17 cellular contexts compared by ENCODE assay signal in genomic region chr1:223344491-223344890, GRCh38. TPM values are rescaled to one million over a fixed set of nuclear protein-coding genes. Genes with fewer than 3 reads are reported as not detected.
A peak's percentile ranks its signal among the peaks of the same experiment; 100 is the strongest.
DNase-seq lines count a peak whose midpoint lies in the region; ATAC-seq and TF ChIP-seq lines count a peak whose summit lies in the region.
"Had no signal": no experiment of that assay in that cellular context is flagged by ENCODE, and none has a peak within 500 bp of the region (broad histone marks: within the 10 kb centered on the region; RNA-seq: fewer than 3 reads in every experiment).

No MANE protein-coding gene starts in this region.

- intact Hi-C loops in left ventricle myocardium superior (cut with micrococcal nuclease) (no loop called here), sciatic nerve (cut with DNase I) (no loop called here)

- no peaks in the 10 kb centered on the region for H3K4me1 Mint-ChIP-seq in activated naive CD8-positive, alpha-beta T cell treated with anti-CD3 and anti-CD28 coated beads, Interleukin-2, amount 50 U/mL, for 24 hours

- no peak for TF ChIP-seq CTCF in omental fat pad (IDR thresholded peaks at IDR 0.05)

- no peaks in the 10 kb centered on the region for H3K9me3 Mint-ChIP-seq in activated naive CD8-positive, alpha-beta T cell treated with anti-CD3 and anti-CD28 coated beads, Interleukin-2, amount 50 U/mL, for 24 hours
- H3K9me3 Mint-ChIP-seq: CD8-positive, alpha-beta T cell had no signal

- peak; percentile 51 for DNase-seq in G401 (ENCODE audit: low spot score)
- peak; percentile 41 for DNase-seq in cerebellar cortex (ENCODE audit: low spot score)
- DNase-seq in left ventricle myocardium superior: no peak
- no peak for DNase-seq in sciatic nerve (ENCODE audit: low spot score)
- DNase-seq in activated naive CD8-positive, alpha-beta T cell treated with anti-CD3 and anti-CD28 coated beads, Interleukin-2, amount 50 U/mL, for 24 hours: no peak
- DNase-seq in omental fat pad (ENCODE audit: low spot score): no peak
- DNase-seq in anterior cingulate cortex (lab: John Stamatoyannopoulos, UW): no peak
- DNase-seq: Calu3; CD8-positive, alpha-beta T cell; DMS79 treated with DMSO at 0.1 percent for 48 hours; KG1; NCI-H1417 treated with DMSO at 0.1 percent for 48 hours; NCI-H187 treated with DMSO at 0.1 percent for 48 hours; NCI-H226; NCI-H82; OCI-M1; SIG-M5 had no signal

- H3K27me3 Mint-ChIP-seq in activated naive CD8-positive, alpha-beta T cell treated with anti-CD3 and anti-CD28 coated beads, Interleukin-2, amount 50 U/mL, for 24 hours: no peaks in the 10 kb centered on the region

- H3K27ac Mint-ChIP-seq in activated naive CD8-positive, alpha-beta T cell treated with anti-CD3 and anti-CD28 coated beads, Interleukin-2, amount 50 U/mL, for 24 hours: no peak overlapping the region
- H3K27ac Mint-ChIP-seq: CD8-positive, alpha-beta T cell had no signal

- in situ Hi-C loops in G401 (cut with HindIII; ENCODE audit: low sequenced_read_pairs): no loop called here

- no peak overlapping the region for H3K4me3 Mint-ChIP-seq in activated naive CD8-positive, alpha-beta T cell treated with anti-CD3 and anti-CD28 coated beads, Interleukin-2, amount 50 U/mL, for 24 hours
- H3K4me3 Mint-ChIP-seq: CD8-positive, alpha-beta T cell had no signal

- peak; percentile 58 for ATAC-seq in left ventricle myocardium superior
- ATAC-seq in sciatic nerve: peak; percentile 65
- no peak for ATAC-seq in activated naive CD8-positive, alpha-beta T cell treated with anti-CD3 and anti-CD28 coated beads, Interleukin-2, amount 50 U/mL, for 24 hours
- no peak for ATAC-seq in omental fat pad (ENCODE audit: low FRiP score)
- ATAC-seq: CD8-positive, alpha-beta T cell had no signal

- H3K36me3 Mint-ChIP-seq in activated naive CD8-positive, alpha-beta T cell treated with anti-CD3 and anti-CD28 coated beads, Interleukin-2, amount 50 U/mL, for 24 hours (ENCODE audit: low read depth): no peaks in the 10 kb centered on the region
- H3K36me3 Mint-ChIP-seq: CD8-positive, alpha-beta T cell had no signal

RNA-seq across cellular contexts. Expression of gene SUSD4, which starts 19.5 kb away (rescaled TPM):
- total RNA-seq in G401 (2014; rRNA removed; shearing (Covaris generic)): not detected in 2 replicates
- total RNA-seq in left ventricle myocardium superior (8.2 TPM), sciatic nerve (not detected), omental fat pad (1 to 10 TPM in 2 of 4 donors, under 1 TPM in 2; 0.24 to 3.2 (median 0.90) TPM)

RNA-seq across cellular contexts. Expression of gene CCDC185, which starts 48.7 kb away (rescaled TPM):
- not detected in 2 replicates for total RNA-seq in G401 (2014; rRNA removed; shearing (Covaris generic))
- total RNA-seq in left ventricle myocardium superior (not detected), sciatic nerve (not detected), omental fat pad (not detected)
- total RNA-seq: CD8-positive, alpha-beta T cell had no signal

Comparison
In these comparisons a context has a peak if more than half of its experiments do, and no peak if none do; other contexts are left out.
1. DNase-seq: peak in G401 (single experiment) and cerebellar cortex (single experiment); none in left ventricle myocardium superior (single experiment), sciatic nerve (single experiment), activated naive CD8-positive, alpha-beta T cell treated with anti-CD3 and anti-CD28 coated beads, Interleukin-2, amount 50 U/mL, for 24 hours (single experiment), omental fat pad (single experiment) and anterior cingulate cortex (0 of 58).
2. ATAC-seq: peak in left ventricle myocardium superior (single experiment) and sciatic nerve (single experiment); none in activated naive CD8-positive, alpha-beta T cell treated with anti-CD3 and anti-CD28 coated beads, Interleukin-2, amount 50 U/mL, for 24 hours (single experiment) and omental fat pad (single experiment).